16 cellular contexts compared by ENCODE assay signal in the genomic region with DNA sequence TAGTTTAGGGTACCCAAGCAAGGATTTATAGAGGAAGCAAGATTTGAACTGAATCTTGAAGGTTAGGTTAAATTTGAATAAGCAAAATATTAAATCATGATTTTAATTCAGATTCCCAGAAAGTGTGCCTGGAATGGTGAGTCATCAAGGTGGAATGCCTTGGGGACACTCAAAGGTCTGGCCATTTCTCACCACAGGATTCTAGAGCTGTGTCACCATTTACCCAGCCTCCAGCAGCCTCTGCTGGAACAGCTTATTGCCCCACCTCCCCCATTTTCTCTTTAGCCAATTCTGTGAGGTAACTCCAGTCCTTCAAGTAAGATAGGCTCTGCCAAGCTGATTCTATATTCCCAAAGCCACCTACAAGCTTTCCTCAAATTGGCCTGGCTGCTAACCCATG.
DNase-seq lines count a peak whose midpoint lies in the region; TF ChIP-seq lines count a peak whose summit lies in the region.
"Had no signal": no experiment of that assay in that cellular context is flagged by ENCODE, and none has a peak within 500 bp of the region (broad histone marks: within the 10 kb centered on the region; RNA-seq: fewer than 3 reads in every experiment).

No MANE protein-coding gene starts in this region.

- peaks cover 36% of the 10 kb centered on the region for H3K4me1 Mint-ChIP-seq in nephron progenitor cell

- H3K4me1 ChIP-seq in PC-9 (replicated peaks; ENCODE audit: insufficient read depth) (peaks cover 14% of the 10 kb centered on the region), osteoblast (ENCODE audit: insufficient read depth, low read length) (peaks cover 6% of the 10 kb centered on the region)

- H3K79me2 ChIP-seq in PC-9 (ENCODE audit: low read depth): no peaks in the 10 kb centered on the region
- H3K79me2 ChIP-seq in osteoblast (ENCODE audit: insufficient read depth, low read length): no peaks in the 10 kb centered on the region

- H3K36me3 ChIP-seq in PC-9 (ENCODE audit: low read depth) (no peaks in the 10 kb centered on the region), osteoblast (ENCODE audit: insufficient read depth, low read length) (no peaks in the 10 kb centered on the region)

- H3K27me3 Mint-ChIP-seq in nephron progenitor cell (ENCODE audit: low read depth, poor library complexity): peaks cover 4% of the 10 kb centered on the region
- H3K27me3 Mint-ChIP-seq: activated CD4-positive, alpha-beta memory T cell treated with anti-CD3 and anti-CD28 coated beads for 36 hours had no signal

- H3F3A ChIP-seq in PC-9 (ENCODE audit: insufficient read depth, low read depth): 0 out of 2 replicates have a peak, but pooled peaks cover 10% of the 10 kb centered on the region

- H3K27me3 ChIP-seq in PC-9 (ENCODE audit: insufficient read depth, low read depth) (no peaks in the 10 kb centered on the region), osteoblast (ENCODE audit: insufficient read depth, low read length) (no peaks in the 10 kb centered on the region), dorsolateral prefrontal cortex (peaks cover 0 to 13% (median 0%) of the 10 kb centered on the region in 45 donors)

- no TSS peak for BruUV-seq in PC-9 (replicated peaks; lab: Mats Ljungman, UMichigan)

- peak overlapping the region; percentile 24 for H3K4me2 ChIP-seq in PC-9
- H3K4me2 ChIP-seq in osteoblast (ENCODE audit: insufficient read depth, low read length): no peak overlapping the region

- TF ChIP-seq CTCF in PC-9 (conservative IDR thresholded peaks at IDR 0.05) (no peak), epithelial cell of esophagus (IDR thresholded peaks at IDR 0.05; ENCODE audit: insufficient read depth, low read depth, low read length, missing control alignments) (no peak), osteoblast (IDR thresholded peaks at IDR 0.05; ENCODE audit: extremely low read depth, low read depth, low read length) (no peak), dorsolateral prefrontal cortex (IDR thresholded peaks at IDR 0.05 in 54 of 56, conservative IDR thresholded peaks at IDR 0.05 in 2 of 56; ENCODE audit: low read depth in 1 of 56, partially characterized antibody in 56 of 56) (no peak), nephron progenitor cell (IDR thresholded peaks at IDR 0.05) (no peak)

- H3K4me3 ChIP-seq in PC-9: no peak overlapping the region
- H3K4me3 ChIP-seq in epithelial cell of esophagus (ENCODE audit: low read length): no peak overlapping the region
- no peak overlapping the region for H3K4me3 ChIP-seq in osteoblast (ENCODE audit: insufficient read depth, low read length)
- H3K4me3 ChIP-seq in dorsolateral prefrontal cortex: no peak overlapping the region

- no peaks in the 10 kb centered on the region for H3K36me3 Mint-ChIP-seq in nephron progenitor cell (ENCODE audit: low read depth)
- H3K36me3 Mint-ChIP-seq: activated CD4-positive, alpha-beta memory T cell treated with anti-CD3 and anti-CD28 coated beads for 36 hours; activated naive CD4-positive, alpha-beta T cell treated with anti-CD3 and anti-CD28 coated beads, Interleukin-2, amount 50 U/mL, for 72 hours had no signal

- intact Hi-C loops in PC-9 (cut with micrococcal nuclease; ENCODE audit: unreplicated experiment) (loop anchor here (1.0 kb wide), 1 partner anchor 14 kb away; no protein-coding TSS in a partner anchor), dorsolateral prefrontal cortex (cut with DNase I) (no loop called here)

- H3K9me3 Mint-ChIP-seq in nephron progenitor cell: no peaks in the 10 kb centered on the region
- H3K9me3 Mint-ChIP-seq: activated CD4-positive, alpha-beta memory T cell treated with anti-CD3 and anti-CD28 coated beads for 36 hours; activated naive CD4-positive, alpha-beta T cell treated with anti-CD3 and anti-CD28 coated beads, Interleukin-2, amount 50 U/mL, for 72 hours; neural crest cell had no signal

- peak; percentile 37 for DNase-seq in GM04503 (ENCODE audit: low read depth)
- peak; percentile 76 to 81 for DNase-seq in PC-9
- DNase-seq in epithelial cell of esophagus (ENCODE audit: low read depth): peak; percentile 48
- DNase-seq in osteoblast (ENCODE audit: insufficient read length, low spot score, missing footprints): peak; percentile 39
- no peak for DNase-seq in dorsolateral prefrontal cortex
- DNase-seq in NCI-H748 (lab: John Stamatoyannopoulos, UW; ENCODE audit: unreplicated experiment): no peak
- DNase-seq in nephron progenitor cell: no peak
- DNase-seq in activated naive CD4-positive, alpha-beta T cell treated with anti-CD3 and anti-CD28 coated beads, Interleukin-2, amount 50 U/mL, for 16 hours: no peak
- DNase-seq: activated CD4-positive, alpha-beta memory T cell treated with anti-CD3 and anti-CD28 coated beads for 36 hours; DMS 273 treated with DMSO at 0.1 percent for 48 hours; effector memory CD4-positive, alpha-beta T cell; NCI-H1930; stimulated activated CD4-positive, alpha-beta T cell treated with anti-CD3 and anti-CD28 coated beads, Interleukin-15, amount 100 ng/mL, for 24 hours; T-helper 2 cell had no signal

- H3K9me3 ChIP-seq in PC-9 (ENCODE audit: insufficient read depth, low read depth): no peaks in the 10 kb centered on the region; the same call in 1 of the 2 replicates
- H3K9me3 ChIP-seq in osteoblast (ENCODE audit: low read depth, low read length): no peaks in the 10 kb centered on the region

- H4K20me1 ChIP-seq in PC-9 (ENCODE audit: insufficient read depth): no peaks in the 10 kb centered on the region
- no peaks in the 10 kb centered on the region for H4K20me1 ChIP-seq in osteoblast (ENCODE audit: insufficient read depth, low read length)

- H2AFZ ChIP-seq in PC-9: no peak overlapping the region
- no peak overlapping the region for H2AFZ ChIP-seq in osteoblast (ENCODE audit: low read length)

- H3K27ac Mint-ChIP-seq in nephron progenitor cell: no peak overlapping the region
- H3K27ac Mint-ChIP-seq: activated CD4-positive, alpha-beta memory T cell treated with anti-CD3 and anti-CD28 coated beads for 36 hours; activated naive CD4-positive, alpha-beta T cell treated with anti-CD3 and anti-CD28 coated beads, Interleukin-2, amount 50 U/mL, for 72 hours had no signal

- H3K27ac ChIP-seq in PC-9 (peak overlapping the region; percentile 31), osteoblast (ENCODE audit: low read depth, low read length) (no peak overlapping the region), dorsolateral prefrontal cortex (no peak overlapping the region)

- H3K9me2 ChIP-seq in PC-9 (ENCODE audit: insufficient read depth): no peaks in the 10 kb centered on the region

- POLR2A ChIA-PET in PC-9 (lab: Charles Lee; ENCODE audit: unreplicated experiment): interaction anchor here (0.5 to 1.0 kb wide), 5 partner anchors 14 to 221 kb away, joined by 3 to 9 read pairs (median 4); no protein-coding TSS in a partner anchor

- H3K4me3 Mint-ChIP-seq in nephron progenitor cell: no peak overlapping the region
- H3K4me3 Mint-ChIP-seq: activated CD4-positive, alpha-beta memory T cell treated with anti-CD3 and anti-CD28 coated beads for 36 hours; neural crest cell had no signal

- CTCF ChIA-PET in PC-9 (lab: Charles Lee): interaction anchor here (1.6 kb wide), 1 partner anchor 107 kb away, joined by 4 read pairs; no protein-coding TSS in a partner anchor

Comparison
In these comparisons a context has a peak if more than half of its experiments do, and no peak if none do; other contexts are left out.
1. DNase-seq: peak in GM04503 (single experiment), PC-9 (2 of 2), epithelial cell of esophagus (single experiment) and osteoblast (single experiment); none in dorsolateral prefrontal cortex (0 of 10), NCI-H748 (single experiment), nephron progenitor cell (single experiment) and activated naive CD4-positive, alpha-beta T cell treated with anti-CD3 and anti-CD28 coated beads, Interleukin-2, amount 50 U/mL, for 16 hours (single experiment).